ENCODE assay signal across 16 cellular contexts in the genomic region with DNA sequence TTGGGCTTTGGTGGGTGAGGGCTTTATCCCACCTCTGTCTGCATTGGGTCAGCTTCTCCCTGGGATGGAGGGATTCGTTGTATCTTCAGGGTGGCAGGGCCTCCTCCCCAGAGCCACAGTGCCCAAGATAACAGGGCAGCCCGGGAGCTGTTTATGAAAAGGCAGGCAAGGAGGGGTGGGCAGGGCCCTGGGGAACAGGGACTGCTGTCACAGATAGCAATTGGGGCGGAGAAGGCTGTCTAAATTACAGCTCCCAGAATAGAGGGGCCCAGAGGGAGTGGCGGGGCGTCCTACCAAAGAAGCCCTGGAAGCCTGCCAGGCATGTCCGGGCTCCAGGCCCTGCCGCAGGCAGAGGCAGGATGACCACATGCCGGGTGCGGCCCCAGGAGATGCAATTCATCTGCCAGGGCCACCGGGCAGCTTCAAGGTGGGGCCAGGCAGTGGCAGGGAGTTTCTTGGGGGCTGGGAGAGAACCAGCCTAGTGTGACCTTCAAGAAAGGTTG. TPM values are rescaled to one million over a fixed set of nuclear protein-coding genes. Genes with fewer than 3 reads are reported as not detected.
A peak's percentile ranks its signal among the peaks of the same experiment; 100 is the strongest.
DNase-seq lines count a peak whose midpoint lies in the region; TF ChIP-seq lines count a peak whose summit lies in the region.
"Had no signal": no experiment of that assay in that cellular context is flagged by ENCODE, and none has a peak within 500 bp of the region (broad histone marks: within the 10 kb centered on the region; RNA-seq: fewer than 3 reads in every experiment).

No MANE protein-coding gene starts in this region.

- no peaks in the 10 kb centered on the region for H3K27me3 ChIP-seq in neutrophil

- H3K36me3 ChIP-seq in neutrophil = no peaks in the 10 kb centered on the region

- peak; percentile 70 for DNase-seq in Calu3
- peak; percentile 61 for DNase-seq in OCI-M2 (lab: John Stamatoyannopoulos, UW; ENCODE audit: unreplicated experiment)
- peak; percentile 19 for DNase-seq in fibroblast of gingiva (ENCODE audit: low read depth)
- no peak for DNase-seq in NCI-H128 (lab: John Stamatoyannopoulos, UW; ENCODE audit: unreplicated experiment)
- DNase-seq in HK-2 (ENCODE audit: unreplicated experiment) = no peak
- no peak for DNase-seq in endothelial cell (ENCODE audit: low spot score)
- no peak for DNase-seq in occipital lobe (lab: John Stamatoyannopoulos, UW)
- DNase-seq: activated CD4-positive, alpha-beta memory T cell treated with anti-CD3 and anti-CD28 coated beads, Interleukin-2, amount 10 ng/mL, durations not matched to agents 7 days and 5 days; effector CD4-positive, alpha-beta T cell; naive thymus-derived CD4-positive, alpha-beta T cell; NCI-H524 treated with DMSO at 0.1 percent for 48 hours; stimulated activated CD4-positive, alpha-beta T cell treated with anti-CD3 and anti-CD28 coated beads, Interleukin-15, amount 100 ng/mL, for 24 hours; stimulated activated naive CD8-positive, alpha-beta T cell treated with anti-CD3 and anti-CD28 coated beads, Interleukin-15, Interleukin-2, amounts not matched to agents 100 U/mL and 50 U/mL, for 24 hours had no signal

- peaks cover 37 to 44% of the 10 kb centered on the region in 2 experiments for H3K4me1 ChIP-seq in neutrophil (ENCODE audit: control insufficient read depth in 1 of 2, insufficient read depth in 1 of 2, low read depth in 1 of 2, low read length in 1 of 2)

- H3K9me3 Mint-ChIP-seq in Calu3 (ENCODE audit: low read depth, unreplicated experiment) = no peaks in the 10 kb centered on the region
- H3K9me3 Mint-ChIP-seq in endothelial cell (ENCODE audit: unreplicated experiment) = no peaks in the 10 kb centered on the region
- H3K9me3 Mint-ChIP-seq: activated CD4-positive, alpha-beta memory T cell treated with anti-CD3 and anti-CD28 coated beads, Interleukin-2, amount 10 ng/mL, durations not matched to agents 7 days and 5 days; activated naive CD4-positive, alpha-beta T cell treated with anti-CD3 and anti-CD28 coated beads, Interleukin-2, amount 50 U/mL, for 72 hours; naive thymus-derived CD4-positive, alpha-beta T cell had no signal

- no peak overlapping the region for H3K27ac Mint-ChIP-seq in Calu3 (ENCODE audit: unreplicated experiment)
- H3K27ac Mint-ChIP-seq in endothelial cell (ENCODE audit: unreplicated experiment) = no peak overlapping the region
- H3K27ac Mint-ChIP-seq: activated CD4-positive, alpha-beta memory T cell treated with anti-CD3 and anti-CD28 coated beads, Interleukin-2, amount 10 ng/mL, durations not matched to agents 7 days and 5 days; activated naive CD4-positive, alpha-beta T cell treated with anti-CD3 and anti-CD28 coated beads, Interleukin-2, amount 50 U/mL, for 72 hours; naive thymus-derived CD4-positive, alpha-beta T cell had no signal

- H3K27me3 Mint-ChIP-seq in Calu3 (ENCODE audit: unreplicated experiment) (peaks cover 34% of the 10 kb centered on the region), endothelial cell (ENCODE audit: unreplicated experiment) (peaks cover 3% of the 10 kb centered on the region)

- peak overlapping the region; percentile 53 for H3K27ac ChIP-seq in neutrophil

- no TSS peak for BruUV-seq in Calu3 (replicated peaks; lab: Mats Ljungman, UMichigan)

- H3K4me3 Mint-ChIP-seq in Calu3 (ENCODE audit: low read depth, unreplicated experiment) (no peak overlapping the region), endothelial cell (ENCODE audit: unreplicated experiment) (no peak overlapping the region)
- H3K4me3 Mint-ChIP-seq: activated CD4-positive, alpha-beta memory T cell treated with anti-CD3 and anti-CD28 coated beads, Interleukin-2, amount 10 ng/mL, durations not matched to agents 7 days and 5 days; naive thymus-derived CD4-positive, alpha-beta T cell had no signal

- no peaks in the 10 kb centered on the region for H3K9me3 ChIP-seq in neutrophil

- intact Hi-C loops in Calu3 (cut with micrococcal nuclease; ENCODE audit: unreplicated experiment) = loop anchor here (1.0 kb wide), 1 partner anchor 15 kb away; no protein-coding TSS in a partner anchor

- no peaks in the 10 kb centered on the region for H3K36me3 Mint-ChIP-seq in Calu3 (ENCODE audit: insufficient read depth, unreplicated experiment)
- H3K36me3 Mint-ChIP-seq in endothelial cell (ENCODE audit: low read depth, unreplicated experiment) = no peaks in the 10 kb centered on the region
- H3K36me3 Mint-ChIP-seq: activated naive CD4-positive, alpha-beta T cell treated with anti-CD3 and anti-CD28 coated beads, Interleukin-2, amount 50 U/mL, for 72 hours; naive thymus-derived CD4-positive, alpha-beta T cell had no signal

- H3K4me1 Mint-ChIP-seq in Calu3 (ENCODE audit: low read depth, unreplicated experiment) (peaks cover 9% of the 10 kb centered on the region), endothelial cell (ENCODE audit: unreplicated experiment) (no peaks in the 10 kb centered on the region)
- H3K4me1 Mint-ChIP-seq: activated CD4-positive, alpha-beta memory T cell treated with anti-CD3 and anti-CD28 coated beads, Interleukin-2, amount 10 ng/mL, durations not matched to agents 7 days and 5 days had no signal

- H3K4me3 ChIP-seq in neutrophil (ENCODE audit: low read depth in 1 of 2, low read length in 1 of 2) = no peak overlapping the region

- TF ChIP-seq CTCF in Calu3 (IDR thresholded peaks at IDR 0.05; ENCODE audit: unreplicated experiment) (no peak), neutrophil (IDR thresholded peaks at IDR 0.05) (no peak), endothelial cell (IDR thresholded peaks at IDR 0.05; ENCODE audit: unreplicated experiment) (no peak)

- CTCF ChIA-PET in Calu3 (lab: Charles Lee) = no interaction called here

RNA-seq across cellular contexts. Expression of a gene that starts 18.8 kb away (rescaled TPM):
- not detected in 2 replicates for total RNA-seq in Calu3 (2022)
- not detected for total RNA-seq in endothelial cell (ENCODE audit: unreplicated experiment)
- total RNA-seq in occipital lobe = 1.6 TPM
- total RNA-seq: activated CD4-positive, alpha-beta memory T cell treated with anti-CD3 and anti-CD28 coated beads, Interleukin-2, amount 10 ng/mL, durations not matched to agents 7 days and 5 days; activated naive CD4-positive, alpha-beta T cell treated with anti-CD3 and anti-CD28 coated beads, Interleukin-2, amount 50 U/mL, for 72 hours; HepG2 had no signal

RNA-seq across cellular contexts. Expression of a gene that starts 38.8 kb away (rescaled TPM):
- total RNA-seq in Calu3 (2022) (not detected in 2 replicates), endothelial cell (ENCODE audit: unreplicated experiment) (15.7 TPM), occipital lobe (0.62 TPM)
- total RNA-seq: HepG2 had no signal

RNA-seq across cellular contexts. Expression of a gene that starts 39.0 kb away (rescaled TPM):
- total RNA-seq in Calu3 (2022) = not detected in 2 replicates
- total RNA-seq in endothelial cell (ENCODE audit: unreplicated experiment) = 2.1 TPM
- total RNA-seq in occipital lobe = 0.31 TPM
- total RNA-seq: HepG2 had no signal

Comparison
In these comparisons a context has a peak if more than half of its experiments do, and no peak if none do; other contexts are left out.
1. DNase-seq: peak in Calu3 (single experiment), OCI-M2 (single experiment) and fibroblast of gingiva (single experiment); none in NCI-H128 (single experiment), HK-2 (single experiment), endothelial cell (single experiment) and occipital lobe (single experiment).
2. RNA of a gene that starts 38.8 kb away (total RNA-seq): 15.7 TPM in endothelial cell (single experiment); 0.62 TPM in occipital lobe (single experiment) and not detected in Calu3; every median in the first group is over 10 times any median in the second.